8 cellular contexts compared by ENCODE assay signal in genomic region chr2:227471924-227472264, GRCh38. TPM values are rescaled to one million over a fixed set of nuclear protein-coding genes. Genes with fewer than 3 reads are reported as not detected.
DNase-seq lines count a peak whose midpoint lies in the region; ATAC-seq and TF ChIP-seq lines count a peak whose summit lies in the region.

A gene with protein sequence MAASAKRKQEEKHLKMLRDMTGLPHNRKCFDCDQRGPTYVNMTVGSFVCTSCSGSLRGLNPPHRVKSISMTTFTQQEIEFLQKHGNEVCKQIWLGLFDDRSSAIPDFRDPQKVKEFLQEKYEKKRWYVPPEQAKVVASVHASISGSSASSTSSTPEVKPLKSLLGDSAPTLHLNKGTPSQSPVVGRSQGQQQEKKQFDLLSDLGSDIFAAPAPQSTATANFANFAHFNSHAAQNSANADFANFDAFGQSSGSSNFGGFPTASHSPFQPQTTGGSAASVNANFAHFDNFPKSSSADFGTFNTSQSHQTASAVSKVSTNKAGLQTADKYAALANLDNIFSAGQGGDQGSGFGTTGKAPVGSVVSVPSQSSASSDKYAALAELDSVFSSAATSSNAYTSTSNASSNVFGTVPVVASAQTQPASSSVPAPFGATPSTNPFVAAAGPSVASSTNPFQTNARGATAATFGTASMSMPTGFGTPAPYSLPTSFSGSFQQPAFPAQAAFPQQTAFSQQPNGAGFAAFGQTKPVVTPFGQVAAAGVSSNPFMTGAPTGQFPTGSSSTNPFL (plus strand): TSS chr2:227472156. CDS start chr2:227472422, 266 bp downstream.

- peak; percentile 46 to 75 for DNase-seq in AML-193 (lab: John Stamatoyannopoulos, UW)
- peak; percentile 55 for DNase-seq in NCI-H446 treated with DMSO at 0.1 percent for 48 hours (lab: John Stamatoyannopoulos, UW)
- DNase-seq in activated CD4-positive, alpha-beta T cell treated with anti-CD3 and anti-CD28 coated beads for 4 hours, result peak; percentile 79 to 84
- peak; percentile 90 for DNase-seq in colonic mucosa
- DNase-seq in left colon, result peak; percentile 75 to 87
- DNase-seq in stimulated activated CD4-positive, alpha-beta T cell treated with anti-CD3 and anti-CD28 coated beads, Interleukin-1b, Interleukin-23, amount 100 ng/mL, for 48 hours, result peak; percentile 84

- intact Hi-C loops in colonic mucosa (cut with DNase I) (loop anchor here (5.0 to 10.0 kb wide), 2 partner anchors 60 to 293 kb away; no protein-coding TSS in a partner anchor), left colon (cut with DNase I, micrococcal nuclease) (loop anchor here in 1 of 2 donors (10.0 kb wide), 1 partner anchor 293 kb away; no protein-coding TSS in a partner anchor)

- ATAC-seq in GM18909 (IDR thresholded peaks at IDR 0.05; ENCODE audit: poor library complexity, unreplicated experiment), result peak; percentile 89
- ATAC-seq in HG03159 (IDR thresholded peaks at IDR 0.05; ENCODE audit: unreplicated experiment), result peak; percentile 86
- peak; percentile 72 for ATAC-seq in left colon

- peak; percentile 98 for TF ChIP-seq CTCF in colonic mucosa (IDR thresholded peaks at IDR 0.05)

- H3K9ac ChIP-seq in colonic mucosa (ENCODE audit: low read depth in 2 of 2, low read length in 2 of 2), result peak within 1 kb of the TSS; percentile 51 to 83

- H3K27me3 ChIP-seq in colonic mucosa, result no peaks in the 10 kb centered on the region

- no peaks in the 10 kb centered on the region for H3K9me3 ChIP-seq in colonic mucosa

- H3K27ac ChIP-seq in colonic mucosa, result peak within 1 kb of the TSS; percentile 90

- no peaks in the 10 kb centered on the region for H3K36me3 ChIP-seq in colonic mucosa

- peak within 1 kb of the TSS; percentile 92 for H3K4me3 ChIP-seq in colonic mucosa

- H3K4me1 ChIP-seq in colonic mucosa, result peaks cover 11% of the 10 kb centered on the region

RNA-seq across cellular contexts. Expression of the gene that starts here (rescaled TPM):
- 100 to 1,000 TPM in 1 of 2 donors, 10 to 100 TPM in 1; 83.3 to 101 TPM for total RNA-seq in colonic mucosa
- 10 to 100 TPM; 64.6 to 77.3 TPM for total RNA-seq in left colon

Comparison
In these comparisons a context has a peak if more than half of its experiments do, and no peak if none do; other contexts are left out.
1. Peak in every context shown above with its lines: DNase-seq, ATAC-seq, H3K4me3 ChIP-seq and H3K27ac ChIP-seq.